Comparison of ENCODE assay signal across 8 cellular contexts in genomic region chr17:50272711-50273653, GRCh38. TPM values are rescaled to one million over a fixed set of nuclear protein-coding genes. Genes with fewer than 3 reads are reported as not detected.
DNase-seq lines count a peak whose midpoint lies in the region; FAIRE-seq and TF ChIP-seq lines count a peak whose summit lies in the region.

No MANE protein-coding gene starts in this region.

- H3K4me3 Mint-ChIP-seq in CD8-positive, alpha-beta memory T cell, result peak overlapping the region; percentile 21 to 88 (median 67)
- peak overlapping the region in 3 of 4 donors; percentile 75 to 90 (median 81) for H3K4me3 Mint-ChIP-seq in IgD-negative memory B cell

- H3K4me1 ChIP-seq in CD8-positive, alpha-beta memory T cell (ENCODE audit: insufficient read depth, low read length), result peaks cover 4% of the 10 kb centered on the region
- H3K4me1 ChIP-seq in kidney (ENCODE audit: control insufficient read depth in 1 of 2, insufficient read depth in 1 of 2, low read depth in 1 of 2, low read length in 2 of 2), result peaks cover 0 to 4% of the 10 kb centered on the region in 2 donors

- CTCF ChIA-PET in CD8-positive, alpha-beta memory T cell (lab: Charles Lee), result interaction anchor here (1.0 to 6.4 kb wide), 9 partner anchors 10 to 158 kb away, joined by 3 to 59 read pairs (median 4); partner anchors contain the start of gene COL1A1

- no peaks in the 10 kb centered on the region for H3K36me3 ChIP-seq in CD8-positive, alpha-beta memory T cell (ENCODE audit: insufficient read depth, low read length)
- H3K36me3 ChIP-seq in WERI-Rb-1 (no peaks in the 10 kb centered on the region), bronchial epithelial cell (ENCODE audit: control insufficient read depth, insufficient read depth, low read length) (no peaks in the 10 kb centered on the region), kidney (ENCODE audit: control insufficient read depth in 1 of 2, insufficient read depth in 2 of 2, low read length in 2 of 2) (no peaks in the 10 kb centered on the region)

- H3K9me3 ChIP-seq in CD8-positive, alpha-beta memory T cell (ENCODE audit: low read length), result no peaks in the 10 kb centered on the region
- H3K9me3 ChIP-seq in WERI-Rb-1 (ENCODE audit: severe bottlenecking) (no peaks in the 10 kb centered on the region), kidney (ENCODE audit: control insufficient read depth in 1 of 2, low read length in 2 of 2) (no peaks in the 10 kb centered on the region)

- POLR2A ChIA-PET in CD8-positive, alpha-beta memory T cell (lab: Charles Lee), result interaction anchor here (0.6 kb wide), 1 partner anchor 103 kb away, joined by 4 read pairs; no protein-coding TSS in a partner anchor

- peaks cover 0 to 1% (median 0%) of the 10 kb centered on the region in 5 donors for H3K9me3 Mint-ChIP-seq in CD8-positive, alpha-beta memory T cell
- no peaks in the 10 kb centered on the region for H3K9me3 Mint-ChIP-seq in IgD-negative memory B cell

- H3K9ac ChIP-seq in kidney (ENCODE audit: low read length in 2 of 2), result peak overlapping the region; percentile 32 to 61

- H3K36me3 Mint-ChIP-seq in CD8-positive, alpha-beta memory T cell, result no peaks in the 10 kb centered on the region
- peaks cover 1% of the 10 kb centered on the region for H3K36me3 Mint-ChIP-seq in IgD-negative memory B cell

- H3K27ac ChIP-seq in CD8-positive, alpha-beta memory T cell (ENCODE audit: low read depth, low read length), result no peak overlapping the region
- H3K27ac ChIP-seq in WERI-Rb-1, result peak overlapping the region; percentile 47
- H3K27ac ChIP-seq in kidney (ENCODE audit: low read depth in 2 of 2, low read length in 2 of 2), result peak overlapping the region in 1 of 2 donors; percentile 37

- H3K4me3 ChIP-seq in CD8-positive, alpha-beta memory T cell (ENCODE audit: low read length), result peak overlapping the region; percentile 39
- H3K4me3 ChIP-seq in WERI-Rb-1 (ENCODE audit: low read depth, low read length) (peak overlapping the region; percentile 55), bronchial epithelial cell (ENCODE audit: low read depth, low read length) (peak overlapping the region; percentile 48), kidney (ENCODE audit: low read length in 2 of 2) (peak overlapping the region; percentile 61 to 70)

- peak; percentile 41 to 62 (median 48) for DNase-seq in CD8-positive, alpha-beta memory T cell
- DNase-seq in WERI-Rb-1, result peak; percentile 70
- no peak for DNase-seq in bronchial epithelial cell (ENCODE audit: low read depth)
- peak; percentile 83 for DNase-seq in kidney
- DNase-seq in stimulated activated CD4-positive, alpha-beta T cell treated with anti-CD3 and anti-CD28 coated beads, Interleukin-1b, Interleukin-23, amount 100 ng/mL, for 48 hours, result peak; percentile 24
- DNase-seq in OCI-M2 (lab: John Stamatoyannopoulos, UW; ENCODE audit: unreplicated experiment), result no peak
- DNase-seq in GF-D8 (lab: John Stamatoyannopoulos, UW), result no peak

- peaks cover 5% of the 10 kb centered on the region for H3K27me3 ChIP-seq in CD8-positive, alpha-beta memory T cell (ENCODE audit: insufficient read depth, low read length, poor library complexity, severe bottlenecking)
- H3K27me3 ChIP-seq in WERI-Rb-1 (ENCODE audit: insufficient read depth, low read depth, severe bottlenecking) (no peaks in the 10 kb centered on the region), bronchial epithelial cell (ENCODE audit: control insufficient read depth, insufficient read depth, low read length) (no peaks in the 10 kb centered on the region)

- peak; percentile 75 for TF ChIP-seq CTCF in WERI-Rb-1 (IDR thresholded peaks at IDR 0.05; ENCODE audit: low read depth, low read length)
- TF ChIP-seq CTCF in bronchial epithelial cell (IDR thresholded peaks at IDR 0.05; ENCODE audit: insufficient read depth, low read length, severe bottlenecking), result peak; percentile 66
- peak; percentile 69 for TF ChIP-seq CTCF in kidney (IDR thresholded peaks at IDR 0.05; ENCODE audit: borderline replicate concordance, extremely low read depth, insufficient read depth)

- FAIRE-seq in bronchial epithelial cell (lab: Jason Lieb, UNC) (no peak), kidney (lab: Jason Lieb, UNC) (no peak)

- peak overlapping the region in 3 of 8 donors; percentile 4 to 79 (median 51) for H3K27ac Mint-ChIP-seq in CD8-positive, alpha-beta memory T cell
- peak overlapping the region in 1 of 3 donors; percentile 74 for H3K27ac Mint-ChIP-seq in IgD-negative memory B cell

- intact Hi-C loops in kidney (cut with DNase I), result no loop called here

- H3K4me1 Mint-ChIP-seq in CD8-positive, alpha-beta memory T cell, result peaks cover 4 to 6% (median 6%) of the 10 kb centered on the region in 3 donors
- peaks cover 0 to 10% (median 4%) of the 10 kb centered on the region in 3 donors for H3K4me1 Mint-ChIP-seq in IgD-negative memory B cell

- peaks cover 16 to 44% of the 10 kb centered on the region in 2 donors for H3K27me3 Mint-ChIP-seq in CD8-positive, alpha-beta memory T cell
- H3K27me3 Mint-ChIP-seq in IgD-negative memory B cell, result peaks cover 38% of the 10 kb centered on the region

RNA-seq across cellular contexts. Expression of gene TMEM92, which starts 1.3 kb away (rescaled TPM):
- not detected for total RNA-seq in CD8-positive, alpha-beta memory T cell
- polyA plus RNA-seq in CD8-positive, alpha-beta memory T cell, result not detected
- not detected for polyA plus RNA-seq in IgD-negative memory B cell
- 0.26 and 0.64 TPM in 2 replicates for total RNA-seq in bronchial epithelial cell
- 2.4 TPM for total RNA-seq in kidney
- not detected for polyA plus RNA-seq in kidney (ENCODE audit: insufficient read depth, low read depth, low replicate concordance)

Comparison
In these comparisons a context has a peak if more than half of its experiments do, and no peak if none do; other contexts are left out.
1. DNase-seq: peak in CD8-positive, alpha-beta memory T cell (5 of 5), WERI-Rb-1 (single experiment), kidney (single experiment) and stimulated activated CD4-positive, alpha-beta T cell treated with anti-CD3 and anti-CD28 coated beads, Interleukin-1b, Interleukin-23, amount 100 ng/mL, for 48 hours (single experiment); none in bronchial epithelial cell (single experiment), OCI-M2 (single experiment) and GF-D8 (single experiment).
2. Peak in every context shown above with its lines, with median percentiles within 50 percentile points of each other: H3K4me3 ChIP-seq and CTCF ChIP-seq.